Comparison of ENCODE assay signal across 21 cellular contexts in genomic region chr6:43511824-43512415, GRCh38. TPM values are rescaled to one million over a fixed set of nuclear protein-coding genes. Genes with fewer than 3 reads are reported as not detected.
DNase-seq lines count a peak whose midpoint lies in the region; ATAC-seq and TF ChIP-seq lines count a peak whose summit lies in the region.
"Had no signal": no experiment of that assay in that cellular context is flagged by ENCODE, and none has a peak within 500 bp of the region (broad histone marks: within the 10 kb centered on the region; RNA-seq: fewer than 3 reads in every experiment).

No MANE protein-coding gene starts in this region.

- H3K4me1 ChIP-seq in mammary epithelial cell (ENCODE audit: insufficient read depth, low read length) (peaks cover 23% of the 10 kb centered on the region), adrenal gland (replicated peaks in 1 of 2) (peaks cover 26 to 35% of the 10 kb centered on the region in 2 donors), left lung (peaks cover 29 to 64% of the 10 kb centered on the region in 2 donors)

- peaks cover 19% of the 10 kb centered on the region for H3K4me1 Mint-ChIP-seq in MCF 10A (ENCODE audit: insufficient read depth, unreplicated experiment)
- peaks cover 38% of the 10 kb centered on the region for H3K4me1 Mint-ChIP-seq in WTC11
- H3K4me1 Mint-ChIP-seq in stimulated activated effector memory CD8-positive, alpha-beta T cell treated with anti-CD3 and anti-CD28 coated beads, Interleukin-12 subunit alpha, Interleukin-12 subunit beta, amount 100 ng/mL, for 72 hours, result peaks cover 52% of the 10 kb centered on the region

- peaks cover 35% of the 10 kb centered on the region for H3K79me2 ChIP-seq in mammary epithelial cell (ENCODE audit: insufficient read depth, low read length)

- TF ChIP-seq POLR2A in adrenal gland (IDR thresholded peaks at IDR 0.05), result no peak

- H4K20me1 ChIP-seq in mammary epithelial cell (ENCODE audit: insufficient read depth, low read length), result no peaks in the 10 kb centered on the region

- POLR2A ChIA-PET in MCF 10A (lab: Yijun Ruan, JAX) (interaction anchor here (0.9 kb wide), 1 partner anchor 84 kb away, joined by 3 read pairs; the partner anchor contains the start of gene ABCC10), WTC11 (lab: Charles Lee) (no interaction called here)

- H3K9ac ChIP-seq in mammary epithelial cell (ENCODE audit: insufficient read depth, low read length), result no peak overlapping the region
- H3K9ac ChIP-seq: SK-N-SH had no signal

- no peak overlapping the region for H2AFZ ChIP-seq in mammary epithelial cell (ENCODE audit: low read depth, low read length)

- no peak overlapping the region for H3K4me3 ChIP-seq in mammary epithelial cell (replicated peaks in 1 of 3; ENCODE audit: insufficient read depth in 1 of 3, low read depth in 2 of 3, low read length in 3 of 3)
- no peak overlapping the region for H3K4me3 ChIP-seq in adrenal gland
- H3K4me3 ChIP-seq in left lung, result no peak overlapping the region
- H3K4me3 ChIP-seq: colonic mucosa, pancreas, thoracic aorta had no signal

- H3K4me3 Mint-ChIP-seq in MCF 10A (ENCODE audit: unreplicated experiment) (no peak overlapping the region), WTC11 (0 out of 2 replicates have a peak overlapping the region, but pooled peaks have one; percentile 10)
- no peak overlapping the region for H3K4me3 Mint-ChIP-seq in stimulated activated effector memory CD8-positive, alpha-beta T cell treated with anti-CD3 and anti-CD28 coated beads, Interleukin-12 subunit alpha, Interleukin-12 subunit beta, amount 100 ng/mL, for 72 hours
- H3K4me3 Mint-ChIP-seq: activated naive CD4-positive, alpha-beta T cell treated with anti-CD3 and anti-CD28 coated beads for 36 hours; activated T-cell treated with anti-CD3 and anti-CD28 coated beads, Interleukin-2, amount 50 U/mL, for 4 hours had no signal

- CTCF ChIA-PET in mammary epithelial cell (lab: Charles Lee; ENCODE audit: low non-redundant PET), result no interaction called here
- CTCF ChIA-PET in MCF 10A (lab: Yijun Ruan, JAX), result interaction anchor here (0.6 to 2.0 kb wide), 5 partner anchors 15 to 84 kb away, joined by 3 to 7 read pairs (median 3); partner anchors contain the start of gene ABCC10
- CTCF ChIA-PET in WTC11 (lab: Charles Lee), result interaction anchor here (3.1 kb wide), 1 partner anchor 17 kb away, joined by 31 read pairs; no protein-coding TSS in a partner anchor

- ATAC-seq in WTC11, result no peak
- peak; percentile 51 for ATAC-seq in left ventricle myocardium superior
- ATAC-seq in stimulated activated effector memory CD8-positive, alpha-beta T cell treated with anti-CD3 and anti-CD28 coated beads, Interleukin-12 subunit alpha, Interleukin-12 subunit beta, amount 100 ng/mL, for 72 hours, result no peak
- ATAC-seq in left lung, result no peak
- ATAC-seq: activated T-cell treated with anti-CD3 and anti-CD28 coated beads, Interleukin-2, amount 50 U/mL, for 4 hours; pancreas; sciatic nerve had no signal

- H3K4me2 ChIP-seq in mammary epithelial cell (ENCODE audit: insufficient read depth, low read depth, low read length), result no peak overlapping the region
- H3K4me2 ChIP-seq: SK-N-SH had no signal

- H3K9me3 Mint-ChIP-seq in MCF 10A (ENCODE audit: unreplicated experiment), result no peaks in the 10 kb centered on the region
- no peaks in the 10 kb centered on the region for H3K9me3 Mint-ChIP-seq in WTC11
- H3K9me3 Mint-ChIP-seq in stimulated activated effector memory CD8-positive, alpha-beta T cell treated with anti-CD3 and anti-CD28 coated beads, Interleukin-12 subunit alpha, Interleukin-12 subunit beta, amount 100 ng/mL, for 72 hours, result no peaks in the 10 kb centered on the region
- H3K9me3 Mint-ChIP-seq: activated naive CD4-positive, alpha-beta T cell treated with anti-CD3 and anti-CD28 coated beads for 36 hours; activated T-cell treated with anti-CD3 and anti-CD28 coated beads, Interleukin-2, amount 50 U/mL, for 4 hours had no signal

- intact Hi-C loops in mammary epithelial cell (cut with micrococcal nuclease), result loop anchor here (10.0 kb wide), 1 partner anchor 563 kb away; no protein-coding TSS in a partner anchor
- intact Hi-C loops in MCF 10A (cut with micrococcal nuclease), result no loop called here
- intact Hi-C loops in left ventricle myocardium superior (cut with micrococcal nuclease), result no loop called here
- intact Hi-C loops in adrenal gland (cut with DNase I), result no loop called here
- intact Hi-C loops in left lung (cut with DNase I), result no loop called here

- H3K36me3 ChIP-seq in mammary epithelial cell (ENCODE audit: insufficient read depth, low read length) (peaks cover 15% of the 10 kb centered on the region), adrenal gland (replicated peaks in 1 of 2) (peaks cover 0 to 43% of the 10 kb centered on the region in 2 donors), left lung (peaks cover 0 to 53% of the 10 kb centered on the region in 2 donors)

- H3K27me3 ChIP-seq in mammary epithelial cell (ENCODE audit: insufficient read depth, low read length), result no peaks in the 10 kb centered on the region
- no peaks in the 10 kb centered on the region for H3K27me3 ChIP-seq in adrenal gland
- H3K27me3 ChIP-seq in left lung, result peaks cover 0 to 31% of the 10 kb centered on the region in 2 donors
- H3K27me3 ChIP-seq: colonic mucosa, pancreas had no signal

- in situ Hi-C loops in mammary epithelial cell (cut with MboI; ENCODE audit: low sequenced_read_pairs in 2 of 2), result no loop called here

- TSS peak; percentile 21 for BruUV-seq in mammary epithelial cell (replicated peaks; lab: Mats Ljungman, UMichigan)
- no TSS peak for BruUV-seq in MCF 10A (replicated peaks; lab: Mats Ljungman, UMichigan)

- H3K27ac Mint-ChIP-seq in MCF 10A (ENCODE audit: low read depth, unreplicated experiment) (no peak overlapping the region), WTC11 (peak overlapping the region; percentile 52)
- H3K27ac Mint-ChIP-seq in stimulated activated effector memory CD8-positive, alpha-beta T cell treated with anti-CD3 and anti-CD28 coated beads, Interleukin-12 subunit alpha, Interleukin-12 subunit beta, amount 100 ng/mL, for 72 hours, result peak overlapping the region; percentile 32
- H3K27ac Mint-ChIP-seq: activated naive CD4-positive, alpha-beta T cell treated with anti-CD3 and anti-CD28 coated beads for 36 hours had no signal

- 97% methylated on average over 7 of the region's 11 CpGs for WGBS in mammary epithelial cell (ENCODE audit: low coverage, missing lambda C conversion rate)
- 70 to 80% (median 77%) methylated on average over 11 of the region's 11 CpGs for WGBS in adrenal gland, 4 donors

- no peaks in the 10 kb centered on the region for H3K27me3 Mint-ChIP-seq in MCF 10A (ENCODE audit: insufficient read depth, unreplicated experiment)
- H3K27me3 Mint-ChIP-seq in WTC11 (ENCODE audit: low read depth), result peaks cover 26% of the 10 kb centered on the region

- no peaks in the 10 kb centered on the region for H3K9me3 ChIP-seq in mammary epithelial cell (replicated peaks; ENCODE audit: insufficient read depth, low read length)
- no peaks in the 10 kb centered on the region for H3K9me3 ChIP-seq in adrenal gland (replicated peaks in 1 of 3)
- no peaks in the 10 kb centered on the region for H3K9me3 ChIP-seq in left lung
- H3K9me3 ChIP-seq: colonic mucosa, pancreas, SK-N-SH, thoracic aorta had no signal

- dilution Hi-C loops in mammary epithelial cell (cut with HindIII; ENCODE audit: low sequenced_read_pairs), result no loop called here

- DNase-seq in mammary epithelial cell (no peak), MCF 10A (ENCODE audit: unreplicated experiment) (no peak), WTC11 (ENCODE audit: low spot score) (no peak), left ventricle myocardium superior (peak; percentile 76), adrenal gland (no peak), left lung (no peak)
- DNase-seq in stimulated activated effector memory CD8-positive, alpha-beta T cell treated with anti-CD3 and anti-CD28 coated beads, Interleukin-12 subunit alpha, Interleukin-12 subunit beta, amount 100 ng/mL, for 72 hours (ENCODE audit: low spot score in 2 of 2), result no peak
- DNase-seq in central memory CD4-positive, alpha-beta T cell, result no peak
- DNase-seq: activated CD4-positive, CD25-positive, alpha-beta regulatory T cell treated with anti-CD3 and anti-CD28 coated beads, Interleukin-2, amount 50 U/mL, for 72 hours; activated CD8-positive, alpha-beta memory T cell treated with anti-CD3 and anti-CD28 coated beads for 24 hours; activated naive CD4-positive, alpha-beta T cell treated with anti-CD3 and anti-CD28 coated beads for 36 hours; activated T-cell treated with anti-CD3 and anti-CD28 coated beads, Interleukin-2, amount 50 U/mL, for 4 hours; colonic mucosa; DMS53; NCI-H1105 treated with DMSO at 0.1 percent for 48 hours; NCI-H2081 treated with DMSO at 0.1 percent for 48 hours; NCI-H510A; pancreas; SK-N-SH had no signal

- TF ChIP-seq CTCF in mammary epithelial cell (conservative IDR thresholded peaks at IDR 0.05 in 1 of 2, IDR thresholded peaks at IDR 0.05 in 1 of 2; ENCODE audit: extremely low read depth in 1 of 2, insufficient read depth in 1 of 2, low read depth in 1 of 2, low read length in 2 of 2), result no peak
- no peak for TF ChIP-seq CTCF in MCF 10A (IDR thresholded peaks at IDR 0.05; ENCODE audit: unreplicated experiment)
- TF ChIP-seq CTCF in WTC11 (IDR thresholded peaks at IDR 0.05), result no peak
- no peak for TF ChIP-seq CTCF in adrenal gland (IDR thresholded peaks at IDR 0.05)
- no peak for TF ChIP-seq CTCF in left lung (IDR thresholded peaks at IDR 0.05)

- no peak overlapping the region for H3K27ac ChIP-seq in mammary epithelial cell (ENCODE audit: insufficient read depth, low read depth, low read length)
- peak overlapping the region in 2 of 5 donors; percentile 20 to 87 for H3K27ac ChIP-seq in adrenal gland
- H3K27ac ChIP-seq in left lung, result no peak overlapping the region
- H3K27ac ChIP-seq: pancreas, thoracic aorta had no signal

- H3K36me3 Mint-ChIP-seq in MCF 10A (ENCODE audit: insufficient read depth, unreplicated experiment) (peaks cover 36% of the 10 kb centered on the region), WTC11 (peaks cover 43% of the 10 kb centered on the region)
- no peaks in the 10 kb centered on the region for H3K36me3 Mint-ChIP-seq in stimulated activated effector memory CD8-positive, alpha-beta T cell treated with anti-CD3 and anti-CD28 coated beads, Interleukin-12 subunit alpha, Interleukin-12 subunit beta, amount 100 ng/mL, for 72 hours

RNA-seq across cellular contexts. Expression of gene LRRC73, which starts 1.8 kb away (rescaled TPM):
- total RNA-seq in mammary epithelial cell, result 1 to 10 TPM in 1 of 2 donors, under 1 TPM in 1; 0.83 to 1.6 TPM
- 0.75 TPM for polyA plus RNA-seq in mammary epithelial cell
- polyA minus RNA-seq in mammary epithelial cell, result not detected
- total RNA-seq in MCF 10A (2022), result 0.37 and 1.2 TPM in 2 replicates
- total RNA-seq in WTC11 (2021), result 0.73 to 1.4 TPM (median 0.76 TPM) in 3 replicates
- total RNA-seq in left ventricle myocardium superior, result 1.0 TPM
- total RNA-seq in adrenal gland, result 10 to 100 TPM in 3 of 8 donors, 1 to 10 TPM in 5; 1.4 to 15.0 (median 6.3) TPM
- 1 to 10 TPM; 2.8 to 4.0 (median 3.1) TPM for polyA plus RNA-seq in adrenal gland
- 1 to 10 TPM in 1 of 2 donors, under 1 TPM in 1; 0.52 to 1.5 TPM for total RNA-seq in left lung

RNA-seq across cellular contexts. Expression of gene YIPF3, which starts 4.8 kb away (rescaled TPM):
- 10 to 100 TPM; 71.2 to 83.8 TPM for total RNA-seq in mammary epithelial cell
- 112 TPM for polyA plus RNA-seq in mammary epithelial cell
- polyA minus RNA-seq in mammary epithelial cell, result 104 TPM
- 65.1 and 72.9 TPM in 2 replicates for total RNA-seq in MCF 10A (2022)
- total RNA-seq in WTC11 (2021), result 79.1 to 82.4 TPM (median 81.3 TPM) in 3 replicates
- 63.0 TPM for total RNA-seq in left ventricle myocardium superior
- total RNA-seq in adrenal gland, result 100 to 1,000 TPM; 121 to 271 (median 160) TPM
- polyA plus RNA-seq in adrenal gland, result 100 to 1,000 TPM in 1 of 3 donors, 10 to 100 TPM in 2; 78.1 to 139 (median 98.0) TPM
- 100 to 1,000 TPM; 101 to 128 TPM for total RNA-seq in left lung

RNA-seq across cellular contexts. Expression of gene POLR1C, which starts 5.0 kb away (rescaled TPM):
- total RNA-seq in mammary epithelial cell (10 to 100 TPM; 28.2 to 50.5 TPM), MCF 10A (2022) (54.9 and 63.6 TPM in 2 replicates), WTC11 (2021) (32.8 to 46.6 TPM (median 34.2 TPM) in 3 replicates), left ventricle myocardium superior (16.9 TPM), adrenal gland (10 to 100 TPM; 16.8 to 54.4 (median 29.4) TPM), left lung (10 to 100 TPM; 31.9 to 46.3 TPM)
- polyA plus RNA-seq in mammary epithelial cell (63.6 TPM), adrenal gland (10 to 100 TPM; 36.7 to 67.2 (median 50.7) TPM)
- 200 TPM for polyA minus RNA-seq in mammary epithelial cell

RNA-seq across cellular contexts. Expression of gene TJAP1, which starts 34.5 kb away (rescaled TPM):
- total RNA-seq in mammary epithelial cell, result 10 to 100 TPM; 26.8 to 80.5 TPM
- polyA plus RNA-seq in mammary epithelial cell, result 34.1 TPM
- 37.0 TPM for polyA minus RNA-seq in mammary epithelial cell
- 70.9 and 78.9 TPM in 2 replicates for total RNA-seq in MCF 10A (2022)
- total RNA-seq in WTC11 (2021), result 40.2 to 40.8 TPM (median 40.4 TPM) in 3 replicates
- total RNA-seq in left ventricle myocardium superior, result 23.2 TPM
- 10 to 100 TPM; 24.5 to 66.0 (median 33.0) TPM for total RNA-seq in adrenal gland
- 10 to 100 TPM; 17.6 to 77.5 (median 54.4) TPM for polyA plus RNA-seq in adrenal gland
- total RNA-seq in left lung, result 10 to 100 TPM; 24.5 to 27.9 TPM

RNA-seq across cellular contexts. Expression of gene DLK2, which starts 56.6 kb away (rescaled TPM):
- 10 to 100 TPM; 45.2 to 49.9 TPM for total RNA-seq in mammary epithelial cell
- 53.9 TPM for polyA plus RNA-seq in mammary epithelial cell
- polyA minus RNA-seq in mammary epithelial cell, result 51.4 TPM
- total RNA-seq in MCF 10A (2022), result 13.6 and 30.2 TPM in 2 replicates
- 0.18 to 0.81 TPM (median 0.37 TPM) in 3 replicates for total RNA-seq in WTC11 (2021)
- 1.2 TPM for total RNA-seq in left ventricle myocardium superior
- total RNA-seq in adrenal gland, result 1 to 10 TPM in 3 of 8 donors, under 1 TPM in 2, not detected in 3; 0.14 to 3.9 (median 1.5) TPM
- 1 to 10 TPM in 1 of 3 donors, under 1 TPM in 1, not detected in 1; 0.64 to 1.0 TPM for polyA plus RNA-seq in adrenal gland
- total RNA-seq in left lung, result 1 to 10 TPM in 1 of 2 donors, under 1 TPM in 1; 0.93 to 1.0 TPM
- total RNA-seq: thoracic aorta had no signal
